8 cellular contexts compared by ENCODE assay signal in genomic region chr11:75099635-75100034, GRCh38. TPM values are rescaled to one million over a fixed set of nuclear protein-coding genes. Genes with fewer than 3 reads are reported as not detected.
"Had no signal": no experiment of that assay in that cellular context is flagged by ENCODE, and none has a peak within 500 bp of the region (broad histone marks: within the 10 kb centered on the region; RNA-seq: fewer than 3 reads in every experiment).

No MANE protein-coding gene starts in this region.

- H3K27ac Mint-ChIP-seq: GM23338 had no signal

- FAIRE-seq: H1 had no signal

- H3K27ac ChIP-seq: HL-60 had no signal

- DNase-seq: H9, Kasumi-1, KBM-7 had no signal

- ATAC-seq: GM23338 had no signal

- H3K4me3 ChIP-seq: GM23338 had no signal

- H3K4me2 ChIP-seq: GM23338 had no signal

- H3K4me3 Mint-ChIP-seq: GM23338, H9 had no signal

RNA-seq across cellular contexts. Expression of gene OR2AT4, which starts 3.0 kb away (rescaled TPM):
- total RNA-seq: GM23338, H1, H9, HT1080, IMR-90 had no signal
- polyA plus RNA-seq: GM23338, H1, IMR-90 had no signal

RNA-seq across cellular contexts. Expression of gene SLCO2B1, which starts 51.3 kb away (rescaled TPM):
- total RNA-seq: GM23338, H1, H9, HT1080, IMR-90 had no signal
- polyA plus RNA-seq: GM23338, IMR-90 had no signal
